In the genomic region with DNA sequence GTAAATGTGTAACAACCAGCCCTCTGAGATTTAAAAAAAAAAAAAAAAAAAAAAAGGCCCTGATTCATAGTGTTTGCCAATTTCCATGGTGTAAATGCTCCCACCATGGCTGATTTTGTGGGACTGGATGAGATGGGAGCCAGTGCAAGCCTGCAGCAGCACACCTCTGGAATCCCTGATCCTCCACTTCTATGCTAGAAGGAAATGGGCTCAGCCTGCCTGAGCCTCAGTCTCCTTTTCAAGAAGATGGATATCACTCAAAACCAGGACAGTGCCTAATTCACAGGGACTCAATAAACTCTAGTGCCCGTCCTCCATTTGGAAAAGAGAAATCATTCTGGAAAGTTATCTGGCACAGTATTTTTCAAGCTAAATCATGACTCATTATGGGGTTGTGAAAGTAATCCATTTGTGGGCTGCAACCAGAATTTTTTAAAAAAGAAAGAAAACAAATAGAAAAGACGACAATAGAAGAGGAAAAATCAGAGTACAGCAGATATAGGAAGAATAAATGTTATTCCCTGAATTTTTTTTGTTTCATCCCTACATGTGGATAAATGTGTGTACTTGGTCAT, we compare ENCODE assay signal across 10 cellular contexts. TPM values are rescaled to one million over a fixed set of nuclear protein-coding genes. Genes with fewer than 3 reads are reported as not detected.
DNase-seq lines count a peak whose midpoint lies in the region; ATAC-seq and TF ChIP-seq lines count a peak whose summit lies in the region.
"Had no signal": no experiment of that assay in that cellular context is flagged by ENCODE, and none has a peak within 500 bp of the region (broad histone marks: within the 10 kb centered on the region; RNA-seq: fewer than 3 reads in every experiment).

No MANE protein-coding gene starts in this region.

- H3K36me3 Mint-ChIP-seq in activated T-cell treated with anti-CD3 and anti-CD28 coated beads, Interleukin-2, amount 50 U/mL, for 24 hours (ENCODE audit: low read depth): peaks cover 41% of the 10 kb centered on the region
- peaks cover 16 to 28% of the 10 kb centered on the region in 2 donors for H3K36me3 Mint-ChIP-seq in activated T-cell treated with anti-CD3 and anti-CD28 coated beads, Interleukin-2, amount 50 U/mL, for 72 hours (ENCODE audit: insufficient read depth in 2 of 2)

- peaks cover 13 to 29% of the 10 kb centered on the region in 2 donors for H3K4me1 ChIP-seq in thoracic aorta (ENCODE audit: control insufficient read depth in 1 of 2, low read depth in 2 of 2)
- H3K4me1 ChIP-seq: BE2C had no signal

- H3K27me3 ChIP-seq in thoracic aorta (replicated peaks; ENCODE audit: insufficient read depth): no peaks in the 10 kb centered on the region
- H3K27me3 ChIP-seq: BE2C, pancreas had no signal

- no peaks in the 10 kb centered on the region for H3K9me3 ChIP-seq in thoracic aorta
- H3K9me3 ChIP-seq: pancreas had no signal

- peak overlapping the region; percentile 96 for H3K27ac Mint-ChIP-seq in activated T-cell treated with anti-CD3 and anti-CD28 coated beads, Interleukin-2, amount 50 U/mL, for 24 hours
- H3K27ac Mint-ChIP-seq in activated T-cell treated with anti-CD3 and anti-CD28 coated beads, Interleukin-2, amount 50 U/mL, for 72 hours: peak overlapping the region; percentile 98

- H3K4me3 Mint-ChIP-seq in activated T-cell treated with anti-CD3 and anti-CD28 coated beads, Interleukin-2, amount 50 U/mL, for 24 hours: peak overlapping the region; percentile 76
- peak overlapping the region; percentile 86 to 87 for H3K4me3 Mint-ChIP-seq in activated T-cell treated with anti-CD3 and anti-CD28 coated beads, Interleukin-2, amount 50 U/mL, for 72 hours

- H3K27me3 Mint-ChIP-seq in activated T-cell treated with anti-CD3 and anti-CD28 coated beads, Interleukin-2, amount 50 U/mL, for 24 hours: no peaks in the 10 kb centered on the region
- H3K27me3 Mint-ChIP-seq in activated T-cell treated with anti-CD3 and anti-CD28 coated beads, Interleukin-2, amount 50 U/mL, for 72 hours (ENCODE audit: low read depth): no peaks in the 10 kb centered on the region

- peaks cover 26% of the 10 kb centered on the region for H3K9me3 Mint-ChIP-seq in activated T-cell treated with anti-CD3 and anti-CD28 coated beads, Interleukin-2, amount 50 U/mL, for 24 hours
- peaks cover 5 to 8% of the 10 kb centered on the region in 2 donors for H3K9me3 Mint-ChIP-seq in activated T-cell treated with anti-CD3 and anti-CD28 coated beads, Interleukin-2, amount 50 U/mL, for 72 hours

- ATAC-seq in activated T-cell treated with anti-CD3 and anti-CD28 coated beads, Interleukin-2, amount 50 U/mL, for 72 hours (replicated peaks in 1 of 2): no peak
- ATAC-seq in thoracic aorta (ENCODE audit: insufficient number of reproducible peaks, low FRiP score, low read depth): peak; percentile 37
- ATAC-seq in HG03460 (IDR thresholded peaks at IDR 0.05; ENCODE audit: unreplicated experiment): no peak

- H3K4me3 ChIP-seq in fibroblast of pulmonary artery (replicated peaks; ENCODE audit: low read depth, low read length): no peak overlapping the region
- H3K4me3 ChIP-seq in thoracic aorta: peak overlapping the region; percentile 36
- H3K4me3 ChIP-seq: pancreas had no signal

- TF ChIP-seq CTCF in fibroblast of pulmonary artery (IDR thresholded peaks at IDR 0.05; ENCODE audit: low read length, missing control alignments): no peak
- TF ChIP-seq CTCF in thoracic aorta (IDR thresholded peaks at IDR 0.05): no peak

- H3K4me1 Mint-ChIP-seq in activated T-cell treated with anti-CD3 and anti-CD28 coated beads, Interleukin-2, amount 50 U/mL, for 24 hours (ENCODE audit: low read depth): peaks cover 88% of the 10 kb centered on the region
- peaks cover 93% of the 10 kb centered on the region for H3K4me1 Mint-ChIP-seq in activated T-cell treated with anti-CD3 and anti-CD28 coated beads, Interleukin-2, amount 50 U/mL, for 72 hours (ENCODE audit: low read depth)

- peak overlapping the region; percentile 63 to 74 for H3K27ac ChIP-seq in thoracic aorta
- H3K27ac ChIP-seq: pancreas had no signal

- DNase-seq in activated T-cell treated with anti-CD3 and anti-CD28 coated beads, Interleukin-2, amount 50 U/mL, for 24 hours: peak; percentile 23
- no peak for DNase-seq in activated T-cell treated with anti-CD3 and anti-CD28 coated beads for 4 hours
- no peak for DNase-seq in activated T-cell treated with anti-CD3 and anti-CD28 coated beads, Interleukin-2, amount 50 U/mL, for 72 hours
- DNase-seq in fibroblast of pulmonary artery (ENCODE audit: low read depth): peak; percentile 54
- no peak for DNase-seq in thoracic aorta (ENCODE audit: low spot score)
- DNase-seq in stimulated activated CD4-positive, alpha-beta T cell treated with anti-CD3 and anti-CD28 coated beads, Interleukin-4, amount 100 ng/mL, for 4 hours: no peak
- no peak for DNase-seq in activated effector memory CD4-positive, alpha-beta T cell treated with Interleukin-2 at 50 U/mL for 16 hours
- DNase-seq: BE2C, pancreas had no signal

- H3K36me3 ChIP-seq in thoracic aorta: no peaks in the 10 kb centered on the region
- H3K36me3 ChIP-seq: BE2C, pancreas had no signal

RNA-seq across cellular contexts. Expression of gene LBH, which starts 34.2 kb away (rescaled TPM):
- 100 to 1,000 TPM; 129 to 133 TPM for total RNA-seq in activated T-cell treated with anti-CD3 and anti-CD28 coated beads, Interleukin-2, amount 50 U/mL, for 72 hours
- 100 to 1,000 TPM; 121 to 210 TPM for total RNA-seq in thoracic aorta

Comparison
In these comparisons a context has a peak if more than half of its experiments do, and no peak if none do; other contexts are left out.
1. DNase-seq: peak in activated T-cell treated with anti-CD3 and anti-CD28 coated beads, Interleukin-2, amount 50 U/mL, for 24 hours (single experiment) and fibroblast of pulmonary artery (single experiment); none in activated T-cell treated with anti-CD3 and anti-CD28 coated beads for 4 hours (single experiment), activated T-cell treated with anti-CD3 and anti-CD28 coated beads, Interleukin-2, amount 50 U/mL, for 72 hours (0 of 2), thoracic aorta (single experiment), stimulated activated CD4-positive, alpha-beta T cell treated with anti-CD3 and anti-CD28 coated beads, Interleukin-4, amount 100 ng/mL, for 4 hours (0 of 2) and activated effector memory CD4-positive, alpha-beta T cell treated with Interleukin-2 at 50 U/mL for 16 hours (single experiment).